17 cellular contexts compared by ENCODE assay signal in genomic region chr3:189317911-189318310, GRCh38.
"Had no signal": no experiment of that assay in that cellular context is flagged by ENCODE, and none has a peak within 500 bp of the region (broad histone marks: within the 10 kb centered on the region; RNA-seq: fewer than 3 reads in every experiment).

No MANE protein-coding gene starts in this region.

- H3K4me3 Mint-ChIP-seq: activated naive CD8-positive, alpha-beta T cell treated with anti-CD3 and anti-CD28 coated beads, Interleukin-2, amount 50 U/mL, for 24 hours; brain; natural killer cell; stimulated activated effector memory CD8-positive, alpha-beta T cell treated with anti-CD3 and anti-CD28 coated beads, Interleukin-12 subunit alpha, Interleukin-12 subunit beta, amount 100 ng/mL, for 72 hours; T-helper 1 cell treated with Interleukin-12 subunit alpha and Interleukin-12 subunit beta and Interleukin-4 antibody, amounts not matched to agents 30 μg/mL and 1 μg/mL, for 36 hours had no signal

- H3K27ac Mint-ChIP-seq: activated naive CD8-positive, alpha-beta T cell treated with anti-CD3 and anti-CD28 coated beads, Interleukin-2, amount 50 U/mL, for 24 hours; brain; natural killer cell; stimulated activated effector memory CD8-positive, alpha-beta T cell treated with anti-CD3 and anti-CD28 coated beads, Interleukin-12 subunit alpha, Interleukin-12 subunit beta, amount 100 ng/mL, for 72 hours; T-helper 1 cell treated with Interleukin-12 subunit alpha and Interleukin-12 subunit beta and Interleukin-4 antibody, amounts not matched to agents 30 μg/mL and 1 μg/mL, for 36 hours had no signal

- H3K4me1 ChIP-seq: pancreas, right lobe of liver had no signal

- H3K27me3 ChIP-seq: neutrophil, pancreas, right lobe of liver had no signal

- DNase-seq: activated CD4-positive, alpha-beta T cell treated with anti-CD3 and anti-CD28 coated beads for 1 hour; activated CD4-positive, alpha-beta T cell treated with anti-CD3 and anti-CD28 coated beads, Interleukin-2, amount 50 U/mL, for 48 hours; activated naive CD4-positive, alpha-beta T cell; activated naive CD8-positive, alpha-beta T cell treated with anti-CD3 and anti-CD28 coated beads, Interleukin-2, amount 50 U/mL, for 24 hours; anterior cingulate cortex; caudate nucleus; mesendoderm; natural killer cell; pancreas; right lobe of liver; small intestine; stimulated activated CD4-positive, alpha-beta T cell treated with anti-CD3 and anti-CD28 coated beads, Interleukin-4, amount 100 ng/mL, for 24 hours; WERI-Rb-1 had no signal

- H3K4me1 Mint-ChIP-seq: stimulated activated effector memory CD8-positive, alpha-beta T cell treated with anti-CD3 and anti-CD28 coated beads, Interleukin-12 subunit alpha, Interleukin-12 subunit beta, amount 100 ng/mL, for 72 hours had no signal

- H3K36me3 ChIP-seq: neutrophil, pancreas, WERI-Rb-1 had no signal

- H3K4me3 ChIP-seq: pancreas, right lobe of liver had no signal

- H3K9me3 ChIP-seq: neutrophil, pancreas, right lobe of liver had no signal

- H3K9me3 Mint-ChIP-seq: stimulated activated effector memory CD8-positive, alpha-beta T cell treated with anti-CD3 and anti-CD28 coated beads, Interleukin-12 subunit alpha, Interleukin-12 subunit beta, amount 100 ng/mL, for 72 hours had no signal

- H3K27ac ChIP-seq: neutrophil, pancreas, right lobe of liver, WERI-Rb-1 had no signal

- H3K36me3 Mint-ChIP-seq: brain, natural killer cell had no signal

- H3K27me3 Mint-ChIP-seq: activated naive CD8-positive, alpha-beta T cell treated with anti-CD3 and anti-CD28 coated beads, Interleukin-2, amount 50 U/mL, for 24 hours had no signal
